ENCODE assay signal across 7 cellular contexts in genomic region chr12:108423486-108423885, GRCh38.
"Had no signal": no experiment of that assay in that cellular context is flagged by ENCODE, and none has a peak within 500 bp of the region (broad histone marks: within the 10 kb centered on the region; RNA-seq: fewer than 3 reads in every experiment).

No MANE protein-coding gene starts in this region.

- H3K4me3 ChIP-seq: GM23338, HAP-1 had no signal

- H3K4me1 ChIP-seq: HAP-1 had no signal

- DNase-seq: H7, HFFc6, KBM-7 had no signal

- H3K36me3 ChIP-seq: HAP-1 had no signal

- H3K4me2 ChIP-seq: GM23338 had no signal

- H2AFZ ChIP-seq: GM23338 had no signal

- H3K27ac ChIP-seq: HL-60 had no signal

- H3K9me3 ChIP-seq: HAP-1 had no signal

- FAIRE-seq: HepG2 had no signal
